ENCODE assay signal across 10 cellular contexts in the genomic region with DNA sequence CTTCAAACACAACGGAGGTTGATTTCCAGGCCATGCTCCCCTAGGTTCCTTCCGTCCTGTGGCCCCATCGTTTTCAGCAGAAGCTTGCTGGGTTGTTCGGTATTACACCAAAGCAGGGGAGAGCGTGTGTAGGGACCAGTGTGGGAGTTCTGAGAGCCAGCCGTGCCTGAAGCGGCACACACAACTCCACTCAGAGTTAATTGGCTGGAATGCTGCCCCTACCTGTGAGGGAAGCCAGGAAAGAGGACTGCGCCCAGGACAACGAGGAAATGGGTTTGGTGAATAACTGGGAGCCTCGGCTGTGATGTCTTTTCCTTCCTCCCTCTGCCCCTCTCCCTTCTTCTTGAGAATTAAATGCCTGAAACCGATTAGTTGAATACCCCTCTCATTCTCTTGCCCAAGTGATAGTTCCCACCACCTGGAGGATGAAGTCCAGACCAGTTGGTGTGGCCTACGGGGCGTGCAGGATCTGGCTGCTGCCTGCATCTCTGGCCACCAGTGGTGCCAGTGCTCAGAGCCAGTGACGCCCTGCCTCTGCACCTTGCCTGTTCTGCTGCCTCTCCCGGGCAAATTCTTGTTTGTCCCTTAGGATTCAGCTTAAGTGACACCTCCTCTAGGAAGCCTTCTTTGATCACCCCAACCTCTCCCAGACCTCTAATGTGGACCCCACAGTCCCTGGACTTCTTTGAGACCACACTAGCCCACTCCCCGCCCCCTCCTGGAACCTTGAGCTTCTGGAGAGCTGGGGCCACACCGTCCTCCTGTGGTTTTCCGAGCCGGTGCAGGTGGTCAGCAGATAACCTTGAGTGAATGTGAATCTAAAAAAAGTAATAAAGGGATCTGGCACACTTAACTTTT. TPM values are rescaled to one million over a fixed set of nuclear protein-coding genes. Genes with fewer than 3 reads are reported as not detected.
DNase-seq lines count a peak whose midpoint lies in the region; TF ChIP-seq lines count a peak whose summit lies in the region.
"Had no signal": no experiment of that assay in that cellular context is flagged by ENCODE, and none has a peak within 500 bp of the region (broad histone marks: within the 10 kb centered on the region; RNA-seq: fewer than 3 reads in every experiment).

No MANE protein-coding gene starts in this region.

- H3K4me2 ChIP-seq in GM23248 (ENCODE audit: unreplicated experiment) = peak overlapping the region; percentile 94

- TF ChIP-seq CTCF in glutamatergic neuron (IDR thresholded peaks at IDR 0.05; ENCODE audit: partially characterized antibody, unreplicated experiment) = no peak
- TF ChIP-seq CTCF in sigmoid colon (IDR thresholded peaks at IDR 0.05) = no peak

- TF ChIP-seq EP300 in sigmoid colon (IDR thresholded peaks at IDR 0.05) = no peak

- H3K4me3 Mint-ChIP-seq in activated CD4-positive, alpha-beta memory T cell treated with anti-CD3 and anti-CD28 coated beads for 36 hours = no peak overlapping the region
- H3K4me3 Mint-ChIP-seq in glutamatergic neuron (ENCODE audit: unreplicated experiment) = peak overlapping the region; percentile 84

- no peak overlapping the region for H3K9ac ChIP-seq in GM23248

- peaks cover 16% of the 10 kb centered on the region; the same call in 1 of the 2 replicates for H3F3A ChIP-seq in GM23248 (ENCODE audit: insufficient read depth)

- H2AFZ ChIP-seq in GM23248 = peak overlapping the region; percentile 71; the same call in 1 of the 2 replicates

- H3K36me3 Mint-ChIP-seq in activated CD4-positive, alpha-beta memory T cell treated with anti-CD3 and anti-CD28 coated beads for 36 hours = no peaks in the 10 kb centered on the region
- no peaks in the 10 kb centered on the region for H3K36me3 Mint-ChIP-seq in glutamatergic neuron (ENCODE audit: unreplicated experiment)

- no peaks in the 10 kb centered on the region for H3K36me3 ChIP-seq in GM23248 (ENCODE audit: low read depth)
- no peaks in the 10 kb centered on the region for H3K36me3 ChIP-seq in sigmoid colon
- H3K36me3 ChIP-seq: thoracic aorta had no signal

- H3K4me3 ChIP-seq in GM23248 (no peak overlapping the region), sigmoid colon (no peak overlapping the region)
- H3K4me3 ChIP-seq: thoracic aorta had no signal

- TF ChIP-seq POLR2A in sigmoid colon (IDR thresholded peaks at IDR 0.05) = no peak

- WGBS in GM23248 (ENCODE audit: low coverage in 1 of 2, low lambda C conversion rate in 2 of 2, missing lambda C conversion rate in 2 of 2), 2 experiments = 88 to 93% methylated on average over 19 of the region's 19 CpGs
- 27 to 60% methylated on average over 19 of the region's 19 CpGs for WGBS in sigmoid colon, 2 donors

- H3K9me3 Mint-ChIP-seq in activated CD4-positive, alpha-beta memory T cell treated with anti-CD3 and anti-CD28 coated beads for 36 hours = no peaks in the 10 kb centered on the region
- H3K9me3 Mint-ChIP-seq in glutamatergic neuron (ENCODE audit: unreplicated experiment) = peaks cover 17% of the 10 kb centered on the region

- H3K27ac Mint-ChIP-seq in activated CD4-positive, alpha-beta memory T cell treated with anti-CD3 and anti-CD28 coated beads for 36 hours = peak overlapping the region; percentile 53
- H3K27ac Mint-ChIP-seq in glutamatergic neuron (ENCODE audit: unreplicated experiment) = peak overlapping the region; percentile 99

- no peaks in the 10 kb centered on the region for H4K20me1 ChIP-seq in GM23248 (ENCODE audit: insufficient read depth)

- H3K9me3 ChIP-seq in GM23248 (ENCODE audit: low read depth) = no peaks in the 10 kb centered on the region
- H3K9me3 ChIP-seq in sigmoid colon = no peaks in the 10 kb centered on the region
- H3K9me3 ChIP-seq: thoracic aorta had no signal

- H3K4me1 ChIP-seq in GM23248 (ENCODE audit: insufficient read depth) (peaks cover 19% of the 10 kb centered on the region), sigmoid colon (peaks cover 0 to 24% (median 19%) of the 10 kb centered on the region in 4 donors)

- H3K79me2 ChIP-seq in GM23248 (ENCODE audit: insufficient read depth) = peaks cover 18% of the 10 kb centered on the region; the same call in 1 of the 2 replicates

- no peak for DNase-seq in GM23248
- no peak for DNase-seq in activated CD4-positive, alpha-beta memory T cell treated with anti-CD3 and anti-CD28 coated beads for 36 hours
- no peak for DNase-seq in glutamatergic neuron
- DNase-seq in sigmoid colon = no peak
- no peak for DNase-seq in NOMO-1 (lab: John Stamatoyannopoulos, UW; ENCODE audit: unreplicated experiment in 2 of 2)
- no peak for DNase-seq in EL
- no peak for DNase-seq in NCI-H2196 (lab: John Stamatoyannopoulos, UW; ENCODE audit: unreplicated experiment)
- DNase-seq in SIG-M5 treated with dmso at 0.1 percent for 504 hours (lab: John Stamatoyannopoulos, UW; ENCODE audit: unreplicated experiment) = no peak
- DNase-seq: foreskin melanocyte had no signal

- peaks cover 71% of the 10 kb centered on the region for H3K4me1 Mint-ChIP-seq in activated CD4-positive, alpha-beta memory T cell treated with anti-CD3 and anti-CD28 coated beads for 36 hours (ENCODE audit: low read depth)
- H3K4me1 Mint-ChIP-seq in glutamatergic neuron (ENCODE audit: low read depth, unreplicated experiment) = peaks cover 66% of the 10 kb centered on the region

- CTCF ChIA-PET in activated CD4-positive, alpha-beta memory T cell treated with anti-CD3 and anti-CD28 coated beads for 36 hours (lab: Charles Lee) = interaction anchor here (0.8 to 2.2 kb wide), 7 partner anchors 16 to 223 kb away, joined by 3 to 11 read pairs (median 3); partner anchors contain the start of gene TBC1D14

- H3K27ac ChIP-seq in GM23248 = peak overlapping the region; percentile 87
- H3K27ac ChIP-seq in sigmoid colon = peak overlapping the region; percentile 58 to 66 (median 63)

- no peaks in the 10 kb centered on the region for H3K27me3 Mint-ChIP-seq in activated CD4-positive, alpha-beta memory T cell treated with anti-CD3 and anti-CD28 coated beads for 36 hours
- H3K27me3 Mint-ChIP-seq in glutamatergic neuron (ENCODE audit: unreplicated experiment) = peaks cover 14% of the 10 kb centered on the region

- H3K27me3 ChIP-seq in GM23248 (replicated peaks; ENCODE audit: insufficient read depth) (no peaks in the 10 kb centered on the region), sigmoid colon (no peaks in the 10 kb centered on the region)

- in situ Hi-C loops in GM23248 (cut with MboI) = no loop called here

- POLR2A ChIA-PET in activated CD4-positive, alpha-beta memory T cell treated with anti-CD3 and anti-CD28 coated beads for 36 hours (lab: Charles Lee) = interaction anchor here (0.9 to 2.0 kb wide), 2 partner anchors 17 to 156 kb away, joined by 3 to 11 read pairs; no protein-coding TSS in a partner anchor

- intact Hi-C loops in activated CD4-positive, alpha-beta memory T cell treated with anti-CD3 and anti-CD28 coated beads for 36 hours (cut with micrococcal nuclease) = loop anchor here (2.0 kb wide), 1 partner anchor 42 kb away; no protein-coding TSS in a partner anchor
- intact Hi-C loops in sigmoid colon (cut with DNase I) = no loop called here

- H3K9me2 ChIP-seq in GM23248 (ENCODE audit: insufficient read depth) = no peaks in the 10 kb centered on the region

RNA-seq across cellular contexts. Expression of gene TBC1D14, which starts 33.6 kb away (rescaled TPM):
- total RNA-seq in GM23248 (2014; rRNA removed; shearing (Covaris generic)) = 39.1 and 48.7 TPM in 2 replicates
- polyA plus RNA-seq in GM23248 (2016; fragmentation: Nextera tagmentation; extraction: Ambion mirVana) = 20.0 and 20.4 TPM in 2 replicates
- 10 to 100 TPM; 37.1 to 37.3 TPM for total RNA-seq in activated CD4-positive, alpha-beta memory T cell treated with anti-CD3 and anti-CD28 coated beads for 36 hours
- 82.2 TPM for total RNA-seq in glutamatergic neuron (ENCODE audit: unreplicated experiment)
- total RNA-seq in sigmoid colon = 10 to 100 TPM; 26.3 to 46.4 (median 32.6) TPM
- 10 to 100 TPM; 19.2 to 38.5 (median 22.2) TPM for polyA plus RNA-seq in sigmoid colon
